10 cellular contexts compared by ENCODE assay signal in the genomic region with DNA sequence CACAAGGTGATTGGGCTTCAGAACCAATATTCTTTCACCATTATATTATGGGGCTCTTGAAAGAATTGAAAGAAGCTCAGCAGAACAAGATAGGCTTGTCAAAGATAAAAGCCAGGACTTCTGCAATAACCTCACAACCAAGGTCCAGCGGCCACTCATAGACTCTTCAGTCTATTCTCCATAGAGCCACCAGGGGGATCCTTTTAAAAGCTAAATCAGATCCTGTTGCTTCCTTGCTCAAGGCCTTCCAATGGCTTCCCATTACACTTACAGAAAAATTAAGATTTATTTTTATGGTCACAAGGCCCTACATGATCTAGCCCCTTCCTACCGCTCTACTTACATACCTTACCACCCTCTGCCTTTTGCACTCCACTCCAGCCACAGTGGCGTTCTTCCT.
DNase-seq lines count a peak whose midpoint lies in the region; ATAC-seq, FAIRE-seq and TF ChIP-seq lines count a peak whose summit lies in the region.
"Had no signal": no experiment of that assay in that cellular context is flagged by ENCODE, and none has a peak within 500 bp of the region (broad histone marks: within the 10 kb centered on the region; RNA-seq: fewer than 3 reads in every experiment).

No MANE protein-coding gene starts in this region.

- H3K9ac ChIP-seq in OCI-LY3 (ENCODE audit: low read length): no peak overlapping the region
- H3K9ac ChIP-seq: parathyroid adenoma had no signal

- H3K36me3 ChIP-seq in OCI-LY3 (replicated peaks; ENCODE audit: low read depth, low read length): peaks cover 4% of the 10 kb centered on the region

- H3K4me2 ChIP-seq in OCI-LY3 (ENCODE audit: low read length): no peak overlapping the region

- peaks cover 17% of the 10 kb centered on the region for H3K4me1 ChIP-seq in OCI-LY3 (ENCODE audit: low read length)
- H3K4me1 ChIP-seq: parathyroid adenoma had no signal

- FAIRE-seq in H54 (lab: Jason Lieb, UNC): no peak

- no peak overlapping the region for H3K27ac ChIP-seq in OCI-LY3 (ENCODE audit: low read length)
- H3K27ac ChIP-seq: parathyroid adenoma had no signal

- intact Hi-C loops in left cardiac atrium (cut with DNase I): no loop called here

- TF ChIP-seq CTCF in OCI-LY3 (IDR thresholded peaks at IDR 0.05; ENCODE audit: low read depth, low read length) (peak; percentile 60), omental fat pad (IDR thresholded peaks at IDR 0.05) (no peak)

- H3K9me3 ChIP-seq in OCI-LY3 (ENCODE audit: insufficient read depth, low read length): no peaks in the 10 kb centered on the region

- H3K79me2 ChIP-seq in OCI-LY3 (ENCODE audit: low read length): no peaks in the 10 kb centered on the region
- H3K79me2 ChIP-seq: parathyroid adenoma had no signal

- H3K27me3 ChIP-seq in OCI-LY3 (ENCODE audit: low read depth, low read length): no peaks in the 10 kb centered on the region

- no peaks in the 10 kb centered on the region for H4K20me1 ChIP-seq in OCI-LY3 (ENCODE audit: insufficient read depth, low read length)

- DNase-seq in DMS53 treated with DMSO at 0.1 percent for 48 hours (lab: John Stamatoyannopoulos, UW; ENCODE audit: unreplicated experiment) (peak; percentile 50), H54 (ENCODE audit: insufficient read length, low spot score) (peak; percentile 6), islet precursor cell (peak; percentile 72), DMS79 treated with DMSO at 0.1 percent for 48 hours (lab: John Stamatoyannopoulos, UW) (no peak), omental fat pad (ENCODE audit: low spot score) (no peak), left cardiac atrium (no peak)
- DNase-seq: activated naive CD4-positive, alpha-beta T cell treated with anti-CD3 and anti-CD28 coated beads, Interleukin-2, amount 50 U/mL, for 16 hours had no signal

- TF ChIP-seq POLR2A in H54 (IDR thresholded peaks at IDR 0.05; ENCODE audit: low read depth, low read length): no peak

- no peak overlapping the region for H3K4me3 ChIP-seq in OCI-LY3 (ENCODE audit: low read length)

- ATAC-seq in GM21786 (IDR thresholded peaks at IDR 0.05; ENCODE audit: unreplicated experiment) (no peak), omental fat pad (ENCODE audit: low FRiP score) (no peak), left cardiac atrium (no peak)

- no peak overlapping the region for H2AFZ ChIP-seq in OCI-LY3 (ENCODE audit: low read depth, low read length)
- H2AFZ ChIP-seq: parathyroid adenoma had no signal

Comparison
In these comparisons a context has a peak if more than half of its experiments do, and no peak if none do; other contexts are left out.
1. DNase-seq: peak in DMS53 treated with DMSO at 0.1 percent for 48 hours (single experiment), H54 (single experiment) and islet precursor cell (single experiment); none in DMS79 treated with DMSO at 0.1 percent for 48 hours (single experiment), omental fat pad (single experiment) and left cardiac atrium (single experiment).